ENCODE assay signal across 28 cellular contexts in genomic region chr19:271856-272255, GRCh38. TPM values are rescaled to one million over a fixed set of nuclear protein-coding genes. Genes with fewer than 3 reads are reported as not detected.
"Had no signal": no experiment of that assay in that cellular context is flagged by ENCODE, and none has a peak within 500 bp of the region (broad histone marks: within the 10 kb centered on the region; RNA-seq: fewer than 3 reads in every experiment).

No MANE protein-coding gene starts in this region.

- ATAC-seq: activated CD4-positive, alpha-beta T cell treated with anti-CD3 and anti-CD28 coated beads for 36 hours; activated CD4-positive, CD25-positive, alpha-beta regulatory T cell treated with anti-CD3 and anti-CD28 coated beads, Interleukin-2, amount 50 U/mL, for 24 hours; activated CD8-positive, alpha-beta memory T cell treated with anti-CD3 and anti-CD28 coated beads, Interleukin-2, amount 10 ng/mL, durations not matched to agents 7 days and 5 days; activated CD8-positive, alpha-beta T cell treated with anti-CD3 and anti-CD28 coated beads, Interleukin-2, amount 10 ng/mL, durations not matched to agents 7 days and 5 days; activated naive CD4-positive, alpha-beta T cell treated with anti-CD3 and anti-CD28 coated beads, Interleukin-2, amount 50 U/mL, for 72 hours; T-helper 17 cell had no signal

- DNase-seq: activated B cell treated with CpG ODN at 0.5 μM for 24 hours; activated CD4-positive, alpha-beta memory T cell treated with anti-CD3 and anti-CD28 coated beads for 36 hours; activated CD4-positive, alpha-beta T cell treated with anti-CD3 and anti-CD28 coated beads for 36 hours; activated CD4-positive, alpha-beta T cell treated with anti-CD3 and anti-CD28 coated beads, Interleukin-2, amount 10 ng/mL, durations not matched to agents 24 days and 14 days; activated CD8-positive, alpha-beta memory T cell treated with anti-CD3 and anti-CD28 coated beads, Interleukin-2, amount 10 ng/mL, durations not matched to agents 7 days and 5 days; activated CD8-positive, alpha-beta memory T cell treated with anti-CD3 and anti-CD28 coated beads, Interleukin-2, amount 50 U/mL, for 4 hours; activated CD8-positive, alpha-beta T cell treated with anti-CD3 and anti-CD28 coated beads, Interleukin-2, amount 10 ng/mL, durations not matched to agents 7 days and 5 days; activated effector memory CD4-positive, alpha-beta T cell treated with anti-CD3 and anti-CD28 coated beads, Interleukin-2, amount 50 U/mL, for 16 hours; activated naive CD4-positive, alpha-beta T cell; activated naive CD4-positive, alpha-beta T cell treated with anti-CD3 and anti-CD28 coated beads, Interleukin-2, amount 10 ng/mL, durations not matched to agents 7 days and 5 days; activated naive CD8-positive, alpha-beta T cell treated with anti-CD3 and anti-CD28 coated beads, Interleukin-2, amount 10 ng/mL, durations not matched to agents 7 days and 5 days; activated T-cell treated with anti-CD3 and anti-CD28 coated beads, Interleukin-2, amount 50 U/mL, for 1 hour; activated T-cell treated with anti-CD3 and anti-CD28 coated beads, Interleukin-2, amount 50 U/mL, for 48 hours; central memory CD4-positive, alpha-beta T cell; cerebellar nuclear complex; colonic mucosa; effector CD8-positive, alpha-beta T cell; foreskin fibroblast; head of caudate nucleus; T-helper 17 cell; T1000; WERI-Rb-1 had no signal

- H3K4me3 ChIP-seq: ascending aorta, breast epithelium, cardiac muscle cell, colonic mucosa had no signal

- H3K9me3 ChIP-seq: ascending aorta, breast epithelium, colonic mucosa had no signal

- H3K27ac ChIP-seq: ascending aorta, breast epithelium, cardiac muscle cell, colonic mucosa, epithelial cell of prostate, WERI-Rb-1 had no signal

- H3K36me3 ChIP-seq: ascending aorta, breast epithelium, cardiac muscle cell, colonic mucosa, WERI-Rb-1 had no signal

- H3K4me1 ChIP-seq: breast epithelium, colonic mucosa had no signal

- H3K27me3 ChIP-seq: ascending aorta, breast epithelium, colonic mucosa had no signal

RNA-seq across cellular contexts. Expression of gene PLPP2, which starts 19.3 kb away (rescaled TPM):
- polyA plus RNA-seq: cardiac muscle cell had no signal
